ENCODE assay signal across 22 cellular contexts in the genomic region with DNA sequence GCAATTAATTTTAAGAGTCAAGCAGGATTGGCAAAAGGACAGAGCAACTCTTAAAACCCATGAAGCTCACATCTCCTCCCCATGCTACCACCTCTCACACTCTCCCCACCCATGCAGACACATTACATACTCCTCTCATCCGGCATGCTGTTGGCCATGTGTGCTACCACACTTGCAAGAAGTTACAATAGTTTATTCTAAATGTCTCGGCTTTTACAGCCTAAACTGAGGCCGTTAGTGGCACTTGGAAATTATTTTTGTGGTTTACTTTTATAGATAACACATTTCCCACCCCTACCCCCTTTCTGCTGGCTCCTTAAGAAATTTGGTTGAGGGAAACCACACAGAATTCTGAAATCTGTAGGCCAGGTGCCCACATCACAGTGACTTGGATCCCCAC.
DNase-seq lines count a peak whose midpoint lies in the region; FAIRE-seq and TF ChIP-seq lines count a peak whose summit lies in the region.
"Had no signal": no experiment of that assay in that cellular context is flagged by ENCODE, and none has a peak within 500 bp of the region (broad histone marks: within the 10 kb centered on the region; RNA-seq: fewer than 3 reads in every experiment).

No MANE protein-coding gene starts in this region.

- H3K9me3 ChIP-seq in astrocyte (ENCODE audit: insufficient read depth, low read depth, low read length) (no peaks in the 10 kb centered on the region), Caco-2 (no peaks in the 10 kb centered on the region)
- H3K9me3 ChIP-seq: BE2C had no signal

- FAIRE-seq in astrocyte (lab: Jason Lieb, UNC) (no peak), urothelium cell line (lab: Jason Lieb, UNC) (no peak), GM12891 (lab: Jason Lieb, UNC) (no peak)
- FAIRE-seq: D721Med, GM19239, H1, HepG2 had no signal

- no peak overlapping the region for H3K9ac ChIP-seq in astrocyte (ENCODE audit: low read length)

- H3K4me2 ChIP-seq in astrocyte (ENCODE audit: low read length), result no peak overlapping the region

- peaks cover 4% of the 10 kb centered on the region for H3K4me1 Mint-ChIP-seq in astrocyte (ENCODE audit: low read depth, unreplicated experiment)
- no peaks in the 10 kb centered on the region for H3K4me1 Mint-ChIP-seq in Caco-2 (ENCODE audit: low read depth, unreplicated experiment)
- H3K4me1 Mint-ChIP-seq: CD4-positive, CD25-positive, alpha-beta regulatory T cell; CD8-positive, alpha-beta memory T cell; IgD-negative memory B cell had no signal

- no peak overlapping the region for H3K4me3 ChIP-seq in HFF-Myc (replicated peaks; ENCODE audit: low read depth, low read length)
- H3K4me3 ChIP-seq in astrocyte (ENCODE audit: insufficient read depth, low read depth, low read length), result no peak overlapping the region
- no peak overlapping the region for H3K4me3 ChIP-seq in Caco-2 (ENCODE audit: low read depth, low read length)

- no peak overlapping the region for H3K27ac Mint-ChIP-seq in astrocyte (ENCODE audit: unreplicated experiment)
- H3K27ac Mint-ChIP-seq in Caco-2 (ENCODE audit: unreplicated experiment), result no peak overlapping the region
- H3K27ac Mint-ChIP-seq: CD4-positive, CD25-positive, alpha-beta regulatory T cell; CD8-positive, alpha-beta memory T cell; H9; HFFc6; IgD-negative memory B cell had no signal

- no peak overlapping the region for H2AFZ ChIP-seq in astrocyte (ENCODE audit: low read depth, low read length)

- H3K36me3 ChIP-seq in astrocyte (ENCODE audit: insufficient read depth, low read length) (no peaks in the 10 kb centered on the region), Caco-2 (ENCODE audit: control insufficient read depth, insufficient read depth, low read length) (no peaks in the 10 kb centered on the region)
- H3K36me3 ChIP-seq: BE2C had no signal

- H3K36me3 Mint-ChIP-seq in astrocyte (ENCODE audit: low read depth, unreplicated experiment) (no peaks in the 10 kb centered on the region), Caco-2 (ENCODE audit: insufficient read depth, unreplicated experiment) (no peaks in the 10 kb centered on the region)
- H3K36me3 Mint-ChIP-seq: CD4-positive, CD25-positive, alpha-beta regulatory T cell; CD8-positive, alpha-beta memory T cell; IgD-negative memory B cell had no signal

- no peak for TF ChIP-seq CTCF in HFF-Myc (IDR thresholded peaks at IDR 0.05; ENCODE audit: low read depth, low read length, missing control alignments)
- TF ChIP-seq CTCF in astrocyte (IDR thresholded peaks at IDR 0.05; ENCODE audit: insufficient read depth, low read depth, low read length), result no peak
- TF ChIP-seq CTCF in Caco-2 (IDR thresholded peaks at IDR 0.05; ENCODE audit: insufficient read depth in 1 of 2, low read depth in 1 of 2, low read length in 1 of 2, severe bottlenecking in 1 of 2, unreplicated experiment in 1 of 2), result no peak

- CTCF ChIA-PET in Caco-2 (lab: Charles Lee), result no interaction called here

- no TSS peak for BruUV-seq in Caco-2 (replicated peaks; lab: Mats Ljungman, UMichigan)

- no peak for TF ChIP-seq POLR2A in GM12891 (IDR thresholded peaks at IDR 0.05; ENCODE audit: low read depth, low read length)

- H3K27me3 ChIP-seq in astrocyte (ENCODE audit: insufficient read depth, low read length), result no peaks in the 10 kb centered on the region
- no peaks in the 10 kb centered on the region for H3K27me3 ChIP-seq in Caco-2 (replicated peaks; ENCODE audit: control insufficient read depth, insufficient read depth, low read length)
- H3K27me3 ChIP-seq: BE2C had no signal

- intact Hi-C loops in Caco-2 (cut with micrococcal nuclease; ENCODE audit: unreplicated experiment), result no loop called here

- H3K27me3 Mint-ChIP-seq in astrocyte (ENCODE audit: low read depth, unreplicated experiment) (no peaks in the 10 kb centered on the region), Caco-2 (ENCODE audit: insufficient read depth, unreplicated experiment) (no peaks in the 10 kb centered on the region)
- H3K27me3 Mint-ChIP-seq: CD4-positive, CD25-positive, alpha-beta regulatory T cell had no signal

- H3K79me2 ChIP-seq in astrocyte (ENCODE audit: insufficient read depth, low read length), result no peaks in the 10 kb centered on the region

- DNase-seq in HFF-Myc (ENCODE audit: extremely low read depth, low read depth), result peak; percentile 11
- DNase-seq in M059J (ENCODE audit: low read depth), result peak; percentile 13
- peak; percentile 31 for DNase-seq in astrocyte (ENCODE audit: low read depth)
- peak; percentile 18 for DNase-seq in urothelium cell line (ENCODE audit: low spot score)
- DNase-seq in Caco-2, result no peak
- no peak for DNase-seq in DMS79 treated with DMSO at 0.1 percent for 48 hours (lab: John Stamatoyannopoulos, UW)
- no peak for DNase-seq in GM12891 (ENCODE audit: insufficient read length, low spot score)
- DNase-seq: ACHN; BE2C; C1 segment of cervical spinal cord; CD4-positive, CD25-positive, alpha-beta regulatory T cell; CD8-positive, alpha-beta memory T cell; COR-L47; GF-D8; H9; HFFc6; KG1 had no signal

- no peaks in the 10 kb centered on the region for H3K9me3 Mint-ChIP-seq in astrocyte (ENCODE audit: unreplicated experiment)
- H3K9me3 Mint-ChIP-seq in Caco-2 (ENCODE audit: unreplicated experiment), result no peaks in the 10 kb centered on the region
- H3K9me3 Mint-ChIP-seq: CD8-positive, alpha-beta memory T cell; H9; HFFc6 had no signal

- H3K4me1 ChIP-seq in astrocyte (ENCODE audit: insufficient read depth, low read length), result no peaks in the 10 kb centered on the region
- no peaks in the 10 kb centered on the region for H3K4me1 ChIP-seq in Caco-2
- H3K4me1 ChIP-seq: BE2C had no signal

- H3K4me3 Mint-ChIP-seq in astrocyte (ENCODE audit: unreplicated experiment) (no peak overlapping the region), Caco-2 (ENCODE audit: unreplicated experiment) (no peak overlapping the region)
- H3K4me3 Mint-ChIP-seq: CD4-positive, CD25-positive, alpha-beta regulatory T cell; CD8-positive, alpha-beta memory T cell; H9; HFFc6; IgD-negative memory B cell had no signal

- POLR2A ChIA-PET in Caco-2 (lab: Charles Lee), result no interaction called here

- no peak overlapping the region for H3K27ac ChIP-seq in astrocyte (ENCODE audit: low read depth, low read length)

- H4K20me1 ChIP-seq in astrocyte (ENCODE audit: insufficient read depth, low read length), result no peaks in the 10 kb centered on the region

TF ChIP-seq in GM12891, 5 proteins besides CTCF, POLR2A, EP300 and RAD21:
- TF ChIP-seq POU2F2 (IDR thresholded peaks at IDR 0.05; ENCODE audit: low read depth, low read length), result no peak
- TF ChIP-seq TAF1 (IDR thresholded peaks at IDR 0.05; ENCODE audit: low read depth, low read length), result no peak

Comparison
In these comparisons a context has a peak if more than half of its experiments do, and no peak if none do; other contexts are left out.
1. DNase-seq: peak in HFF-Myc (single experiment), M059J (single experiment), astrocyte (single experiment) and urothelium cell line (single experiment); none in Caco-2 (0 of 2), DMS79 treated with DMSO at 0.1 percent for 48 hours (single experiment) and GM12891 (single experiment).